ENCODE assay signal across 1 cellular context in the genomic region with DNA sequence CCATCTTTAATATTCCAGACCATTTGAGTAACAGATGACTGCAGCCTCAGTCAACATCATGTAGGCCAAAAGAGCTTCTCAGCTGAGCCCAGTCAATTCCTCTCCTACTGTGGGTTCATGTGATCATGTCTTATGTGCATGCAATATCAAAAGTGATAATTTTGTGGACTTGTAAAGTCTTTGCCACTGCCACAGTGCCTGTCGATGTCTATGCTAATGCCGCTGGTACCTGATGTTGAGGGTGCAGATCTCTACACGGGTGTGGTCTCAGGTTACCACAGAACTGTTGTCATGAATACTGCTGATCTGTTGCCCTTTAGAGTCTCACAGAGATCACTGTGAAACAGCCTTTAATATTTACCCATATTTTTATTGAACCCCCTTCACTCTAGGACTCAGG.
TF ChIP-seq lines count a peak whose summit lies in the region.

No MANE protein-coding gene starts in this region.

TF ChIP-seq in IMR-90, 13 proteins besides CTCF, POLR2A, EP300 and RAD21:
- TF ChIP-seq NFE2L2 (IDR thresholded peaks at IDR 0.05; ENCODE audit: low read depth, low read length), result no peak
- TF ChIP-seq RFX5 (IDR thresholded peaks at IDR 0.05; ENCODE audit: low read depth, low read length), result no peak
- TF ChIP-seq BHLHE40 (IDR thresholded peaks at IDR 0.05; ENCODE audit: low read depth, low read length), result no peak
- TF ChIP-seq, protein P1, sequence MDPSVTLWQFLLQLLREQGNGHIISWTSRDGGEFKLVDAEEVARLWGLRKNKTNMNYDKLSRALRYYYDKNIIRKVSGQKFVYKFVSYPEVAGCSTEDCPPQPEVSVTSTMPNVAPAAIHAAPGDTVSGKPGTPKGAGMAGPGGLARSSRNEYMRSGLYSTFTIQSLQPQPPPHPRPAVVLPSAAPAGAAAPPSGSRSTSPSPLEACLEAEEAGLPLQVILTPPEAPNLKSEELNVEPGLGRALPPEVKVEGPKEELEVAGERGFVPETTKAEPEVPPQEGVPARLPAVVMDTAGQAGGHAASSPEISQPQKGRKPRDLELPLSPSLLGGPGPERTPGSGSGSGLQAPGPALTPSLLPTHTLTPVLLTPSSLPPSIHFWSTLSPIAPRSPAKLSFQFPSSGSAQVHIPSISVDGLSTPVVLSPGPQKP (IDR thresholded peaks at IDR 0.05; ENCODE audit: borderline replicate concordance, low read depth, low read length), result no peak
- no peak for TF ChIP-seq CEBPB (IDR thresholded peaks at IDR 0.05; ENCODE audit: low read depth, low read length)
- TF ChIP-seq MXI1 (IDR thresholded peaks at IDR 0.05; ENCODE audit: borderline replicate concordance, low read depth, low read length), result no peak
- no peak for TF ChIP-seq CHD1 (IDR thresholded peaks at IDR 0.05; ENCODE audit: low read depth, low read length)
